Comparison of ENCODE assay signal across 23 cellular contexts in genomic region chr9:125679597-125680189, GRCh38.
"Had no signal": no experiment of that assay in that cellular context is flagged by ENCODE, and none has a peak within 500 bp of the region (broad histone marks: within the 10 kb centered on the region; RNA-seq: fewer than 3 reads in every experiment).

No MANE protein-coding gene starts in this region.

- ATAC-seq: activated naive CD8-positive, alpha-beta T cell treated with anti-CD3 and anti-CD28 coated beads, Interleukin-2, amount 50 U/mL, for 24 hours; activated T-cell treated with anti-CD3 and anti-CD28 coated beads, Interleukin-2, amount 50 U/mL, for 4 hours; esophagus mucosa; gastroesophageal sphincter; heart left ventricle; left ventricle myocardium superior; right lobe of liver had no signal

- FAIRE-seq: colon had no signal

- H3K27ac Mint-ChIP-seq: activated naive CD4-positive, alpha-beta T cell treated with anti-CD3 and anti-CD28 coated beads, Interleukin-2, amount 10 ng/mL, durations not matched to agents 7 days and 5 days; activated naive CD8-positive, alpha-beta T cell treated with anti-CD3 and anti-CD28 coated beads, Interleukin-2, amount 50 U/mL, for 24 hours; neural progenitor cell; type B pancreatic cell had no signal

- H3K9ac ChIP-seq: neural progenitor cell had no signal

- H3K4me1 Mint-ChIP-seq: activated naive CD4-positive, alpha-beta T cell treated with anti-CD3 and anti-CD28 coated beads, Interleukin-2, amount 10 ng/mL, durations not matched to agents 7 days and 5 days; neural progenitor cell had no signal

- H3K36me3 Mint-ChIP-seq: activated naive CD4-positive, alpha-beta T cell treated with anti-CD3 and anti-CD28 coated beads, Interleukin-2, amount 10 ng/mL, durations not matched to agents 7 days and 5 days had no signal

- H3K27me3 ChIP-seq: gastroesophageal sphincter, heart left ventricle, neural progenitor cell, right lobe of liver, stomach, testis had no signal

- H3K4me2 ChIP-seq: neural progenitor cell, smooth muscle cell had no signal

- H3K27ac ChIP-seq: gastroesophageal sphincter, heart left ventricle, neural progenitor cell, right lobe of liver, stomach had no signal

- DNase-seq: activated CD4-positive, alpha-beta T cell treated with anti-CD3 and anti-CD28 coated beads, Interleukin-2, amount 50 U/mL, for 1 hour; activated CD4-positive, CD25-positive, alpha-beta regulatory T cell treated with anti-CD3 and anti-CD28 coated beads, Interleukin-2, amount 50 U/mL, for 72 hours; activated CD8-positive, alpha-beta memory T cell treated with anti-CD3 and anti-CD28 coated beads, Interleukin-2, amount 50 U/mL, for 4 hours; activated effector memory CD4-positive, alpha-beta T cell treated with Interleukin-2 at 50 U/mL for 16 hours; activated naive CD4-positive, alpha-beta T cell treated with anti-CD3 and anti-CD28 coated beads, Interleukin-2, amount 10 ng/mL, durations not matched to agents 7 days and 5 days; activated naive CD8-positive, alpha-beta T cell treated with anti-CD3 and anti-CD28 coated beads, Interleukin-2, amount 50 U/mL, for 24 hours; activated T-cell treated with anti-CD3 and anti-CD28 coated beads, Interleukin-2, amount 50 U/mL, for 4 hours; anterior cingulate cortex; central memory CD4-positive, alpha-beta T cell; heart left ventricle; left ventricle myocardium superior; naive B cell; right lobe of liver; stimulated activated CD4-positive, alpha-beta T cell treated with anti-CD3 and anti-CD28 coated beads, Interleukin-4, amount 100 ng/mL, for 1 hour; stomach; testis had no signal

- H3K27me3 Mint-ChIP-seq: activated naive CD4-positive, alpha-beta T cell treated with anti-CD3 and anti-CD28 coated beads, Interleukin-2, amount 10 ng/mL, durations not matched to agents 7 days and 5 days; activated naive CD8-positive, alpha-beta T cell treated with anti-CD3 and anti-CD28 coated beads, Interleukin-2, amount 50 U/mL, for 24 hours; brain; naive B cell; type B pancreatic cell had no signal

- H3K4me3 ChIP-seq: gastroesophageal sphincter, heart left ventricle, neural progenitor cell, right lobe of liver, smooth muscle cell, stomach, testis had no signal

- H3K4me1 ChIP-seq: right lobe of liver had no signal

- H3K9me3 Mint-ChIP-seq: activated naive CD4-positive, alpha-beta T cell treated with anti-CD3 and anti-CD28 coated beads, Interleukin-2, amount 10 ng/mL, durations not matched to agents 7 days and 5 days; activated naive CD8-positive, alpha-beta T cell treated with anti-CD3 and anti-CD28 coated beads, Interleukin-2, amount 50 U/mL, for 24 hours; activated T-cell treated with anti-CD3 and anti-CD28 coated beads, Interleukin-2, amount 50 U/mL, for 4 hours; brain; naive B cell; neural progenitor cell; type B pancreatic cell had no signal

- H3K36me3 ChIP-seq: neural progenitor cell, right lobe of liver had no signal

- H3K4me3 Mint-ChIP-seq: activated naive CD4-positive, alpha-beta T cell treated with anti-CD3 and anti-CD28 coated beads, Interleukin-2, amount 10 ng/mL, durations not matched to agents 7 days and 5 days; activated naive CD8-positive, alpha-beta T cell treated with anti-CD3 and anti-CD28 coated beads, Interleukin-2, amount 50 U/mL, for 24 hours; activated T-cell treated with anti-CD3 and anti-CD28 coated beads, Interleukin-2, amount 50 U/mL, for 4 hours; brain; neural progenitor cell; type B pancreatic cell had no signal
